Comparison of ENCODE assay signal across 15 cellular contexts in the genomic region with DNA sequence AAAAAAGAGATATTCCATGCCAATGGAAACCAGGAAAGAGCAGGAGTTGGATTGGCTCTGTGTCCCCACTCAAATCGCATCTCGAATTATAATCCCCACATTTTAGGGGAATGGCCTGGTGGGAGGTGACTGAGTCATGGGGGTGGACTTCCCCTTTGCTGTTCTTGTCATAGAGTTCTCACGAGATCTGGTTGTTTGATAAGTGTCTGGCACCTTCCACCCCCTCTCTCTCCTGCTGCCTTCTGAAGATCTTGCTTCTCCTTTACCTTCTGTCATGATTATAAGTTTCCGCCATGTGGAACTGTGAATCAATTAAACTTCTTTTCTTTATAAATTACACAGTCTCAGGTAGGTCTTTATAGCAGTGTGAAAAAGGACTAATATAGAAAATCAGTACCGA.
"Had no signal": no experiment of that assay in that cellular context is flagged by ENCODE, and none has a peak within 500 bp of the region (broad histone marks: within the 10 kb centered on the region; RNA-seq: fewer than 3 reads in every experiment).

No MANE protein-coding gene starts in this region.

- ATAC-seq: left ventricle myocardium superior, psoas muscle, right lobe of liver, WTC11 had no signal

- H3K27me3 Mint-ChIP-seq: activated CD4-positive, alpha-beta memory T cell treated with anti-CD3 and anti-CD28 coated beads, Interleukin-2, amount 10 ng/mL, durations not matched to agents 7 days and 5 days had no signal

- DNase-seq: activated CD4-positive, alpha-beta memory T cell treated with anti-CD3 and anti-CD28 coated beads, Interleukin-2, amount 10 ng/mL, durations not matched to agents 7 days and 5 days; activated CD8-positive, alpha-beta memory T cell treated with anti-CD3 and anti-CD28 coated beads, Interleukin-2, amount 50 U/mL, for 48 hours; activated gamma-delta T cell treated with Interleukin-2 at 50 U/mL for 16 hours; brain microvascular endothelial cell; dermis blood vessel endothelial cell; left ventricle myocardium superior; mesenchymal stem cell; psoas muscle; right lobe of liver; Right ventricle myocardium superior; SK-N-SH; stimulated activated naive CD4-positive, alpha-beta T cell; upper lobe of left lung had no signal

- H3K4me3 Mint-ChIP-seq: activated CD4-positive, alpha-beta memory T cell treated with anti-CD3 and anti-CD28 coated beads, Interleukin-2, amount 10 ng/mL, durations not matched to agents 7 days and 5 days; T-helper 1 cell treated with Interleukin-12 subunit alpha and Interleukin-12 subunit beta and Interleukin-4 antibody, amounts not matched to agents 30 μg/mL and 1 μg/mL, for 36 hours; WTC11 had no signal

- H3K4me1 Mint-ChIP-seq: WTC11 had no signal

- H3K27ac Mint-ChIP-seq: activated CD4-positive, alpha-beta memory T cell treated with anti-CD3 and anti-CD28 coated beads, Interleukin-2, amount 10 ng/mL, durations not matched to agents 7 days and 5 days; T-helper 1 cell treated with Interleukin-12 subunit alpha and Interleukin-12 subunit beta and Interleukin-4 antibody, amounts not matched to agents 30 μg/mL and 1 μg/mL, for 36 hours; WTC11 had no signal
